ENCODE assay signal across 14 cellular contexts in genomic region chr5:77637170-77638074, GRCh38. TPM values are rescaled to one million over a fixed set of nuclear protein-coding genes. Genes with fewer than 3 reads are reported as not detected.
DNase-seq lines count a peak whose midpoint lies in the region; ATAC-seq, FAIRE-seq and TF ChIP-seq lines count a peak whose summit lies in the region.
"Had no signal": no experiment of that assay in that cellular context is flagged by ENCODE, and none has a peak within 500 bp of the region (broad histone marks: within the 10 kb centered on the region; RNA-seq: fewer than 3 reads in every experiment).

No MANE protein-coding gene starts in this region.

- H3K4me1 Mint-ChIP-seq in CD4-positive, alpha-beta memory T cell = peaks cover 10 to 25% (median 15%) of the 10 kb centered on the region in 4 donors
- H3K4me1 Mint-ChIP-seq in activated B cell treated with CpG ODN at 0.5 μM for 24 hours (peaks cover 5% of the 10 kb centered on the region), memory B cell (peaks cover 8% of the 10 kb centered on the region)

- H3K4me1 ChIP-seq in A549 = 0 out of 3 replicates have a peak, but pooled peaks cover 2% of the 10 kb centered on the region
- peaks cover 7% of the 10 kb centered on the region for H3K4me1 ChIP-seq in CD4-positive, alpha-beta memory T cell (ENCODE audit: insufficient read depth, low read length)
- H3K4me1 ChIP-seq in GM23248 (ENCODE audit: insufficient read depth) = no peaks in the 10 kb centered on the region

- H3K4me3 Mint-ChIP-seq in CD4-positive, alpha-beta memory T cell = peak overlapping the region; percentile 13 to 76 (median 52)
- H3K4me3 Mint-ChIP-seq in activated B cell treated with CpG ODN at 0.5 μM for 24 hours (no peak overlapping the region), memory B cell (peak overlapping the region; percentile 21)

- DNase-seq in A549 (ENCODE audit: low read depth in 1 of 2, low spot score in 1 of 2) = no peak
- DNase-seq in CD4-positive, alpha-beta memory T cell = peak in 1 of 5 donors; percentile 16
- DNase-seq in activated B cell treated with CpG ODN at 0.5 μM for 24 hours = no peak
- no peak for DNase-seq in memory B cell (ENCODE audit: low spot score in 2 of 2)
- DNase-seq in DMS 273 (lab: John Stamatoyannopoulos, UW; ENCODE audit: unreplicated experiment) = no peak
- DNase-seq in NOMO-1 treated with dmso at 0.1 percent for 144 hours (lab: John Stamatoyannopoulos, UW; ENCODE audit: unreplicated experiment) = no peak
- DNase-seq in GM23248 = no peak
- DNase-seq: Kasumi-1; NCI-H2171; stimulated activated CD4-positive, alpha-beta T cell treated with anti-CD3 and anti-CD28 coated beads, Interleukin-4, amount 100 ng/mL, for 24 hours had no signal

- WGBS in A549 (ENCODE audit: missing lambda C conversion rate) = 45% methylated on average over 40 of the region's 44 CpGs
- 22 to 23% methylated on average over 38 to 43 of the region's 44 CpGs for WGBS in GM23248 (ENCODE audit: low coverage in 1 of 2, low lambda C conversion rate in 2 of 2, missing lambda C conversion rate in 2 of 2), 2 experiments

- no peaks in the 10 kb centered on the region for H3K9me2 ChIP-seq in GM23248 (ENCODE audit: insufficient read depth)

- no peaks in the 10 kb centered on the region for H3F3A ChIP-seq in GM23248 (ENCODE audit: insufficient read depth)

- H2AFZ ChIP-seq in GM23248 = no peak overlapping the region

- H3K79me2 ChIP-seq in GM23248 (ENCODE audit: insufficient read depth) = no peaks in the 10 kb centered on the region

- peaks cover 0 to 58% (median 42%) of the 10 kb centered on the region in 8 donors for H3K9me3 Mint-ChIP-seq in CD4-positive, alpha-beta memory T cell
- H3K9me3 Mint-ChIP-seq in activated B cell treated with CpG ODN at 0.5 μM for 24 hours = peaks cover 13% of the 10 kb centered on the region
- H3K9me3 Mint-ChIP-seq in memory B cell = peaks cover 6% of the 10 kb centered on the region

- H3K27me3 Mint-ChIP-seq in CD4-positive, alpha-beta memory T cell = peaks cover 56 to 57% of the 10 kb centered on the region in 2 donors
- H3K27me3 Mint-ChIP-seq in activated B cell treated with CpG ODN at 0.5 μM for 24 hours = peaks cover 64% of the 10 kb centered on the region
- peaks cover 30% of the 10 kb centered on the region for H3K27me3 Mint-ChIP-seq in memory B cell

- TF ChIP-seq POLR2A in A549 (IDR thresholded peaks at IDR 0.05; ENCODE audit: low read length) = no peak

- POLR2A ChIA-PET in A549 (lab: Yijun Ruan, JAX) = interaction anchor here (0.6 to 1.4 kb wide), 2 partner anchors 7 to 831 kb away, joined by 5 to 16 read pairs; no protein-coding TSS in a partner anchor
- POLR2A ChIA-PET in CD4-positive, alpha-beta memory T cell (lab: Charles Lee; ENCODE audit: partially characterized antibody) = interaction anchor here (1.4 kb wide), 1 partner anchor 9 kb away, joined by 5 read pairs; no protein-coding TSS in a partner anchor
- POLR2A ChIA-PET in activated B cell treated with CpG ODN at 0.5 μM for 24 hours (lab: Charles Lee) = interaction anchor here (0.7 kb wide), 1 partner anchor 360 kb away, joined by 7 read pairs; no protein-coding TSS in a partner anchor

- H3K36me3 Mint-ChIP-seq in CD4-positive, alpha-beta memory T cell = peaks cover 3 to 4% of the 10 kb centered on the region in 2 donors
- H3K36me3 Mint-ChIP-seq in activated B cell treated with CpG ODN at 0.5 μM for 24 hours (ENCODE audit: low read depth) (peaks cover 3% of the 10 kb centered on the region), memory B cell (peaks cover 8% of the 10 kb centered on the region)

- H3K9ac ChIP-seq in GM23248 = no peak overlapping the region

- intact Hi-C loops in CD4-positive, alpha-beta memory T cell (cut with micrococcal nuclease) = no loop called here
- intact Hi-C loops in activated B cell treated with CpG ODN at 0.5 μM for 24 hours (cut with micrococcal nuclease) = loop anchor here (1.0 kb wide), 1 partner anchor 7 kb away; no protein-coding TSS in a partner anchor

- peaks cover 98% of the 10 kb centered on the region for H3K27me3 ChIP-seq in CD4-positive, alpha-beta memory T cell (ENCODE audit: insufficient read depth, low read length)
- peaks cover 100% of the 10 kb centered on the region for H3K27me3 ChIP-seq in GM23248 (replicated peaks; ENCODE audit: insufficient read depth)

- FAIRE-seq in A549 (lab: Jason Lieb, UNC) = no peak
- FAIRE-seq: TTC549 had no signal

- in situ Hi-C loops in GM23248 (cut with MboI) = no loop called here

- no peak for TF ChIP-seq RAD21 in A549 (conservative IDR thresholded peaks at IDR 0.05 in 1 of 2, IDR thresholded peaks at IDR 0.05 in 1 of 2)

- peak overlapping the region; percentile 28; the same call in 1 of the 3 replicates for H3K4me3 ChIP-seq in A549
- no peak overlapping the region for H3K4me3 ChIP-seq in CD4-positive, alpha-beta memory T cell (ENCODE audit: low read length in 2 of 2)
- no peak overlapping the region for H3K4me3 ChIP-seq in GM23248

- H3K27ac Mint-ChIP-seq in CD4-positive, alpha-beta memory T cell = peak overlapping the region in 5 of 7 donors; percentile 15 to 92 (median 86)
- H3K27ac Mint-ChIP-seq in activated B cell treated with CpG ODN at 0.5 μM for 24 hours = peak overlapping the region; percentile 61
- H3K27ac Mint-ChIP-seq in memory B cell = peak overlapping the region; percentile 83

- TF ChIP-seq EP300 in A549 (IDR thresholded peaks at IDR 0.05) = no peak

- TF ChIP-seq CTCF in A549 (IDR thresholded peaks at IDR 0.05) (no peak), activated B cell treated with CpG ODN at 0.5 μM for 24 hours (IDR thresholded peaks at IDR 0.05) (no peak)

- no peak for ATAC-seq in A549
- no peak for ATAC-seq in activated B cell treated with CpG ODN at 0.5 μM for 24 hours (ENCODE audit: low read depth)
- no peak for ATAC-seq in memory B cell (ENCODE audit: low read depth)
- no peak for ATAC-seq in GM19397 (IDR thresholded peaks at IDR 0.05; ENCODE audit: unreplicated experiment)
- ATAC-seq: Panc1 had no signal

- H3K9me3 ChIP-seq in A549 = no peaks in the 10 kb centered on the region
- H3K9me3 ChIP-seq in CD4-positive, alpha-beta memory T cell (ENCODE audit: control insufficient read depth in 1 of 2, low read length in 2 of 2) = no peaks in the 10 kb centered on the region
- no peaks in the 10 kb centered on the region for H3K9me3 ChIP-seq in GM23248 (ENCODE audit: low read depth)

- no peaks in the 10 kb centered on the region for H4K20me1 ChIP-seq in GM23248 (ENCODE audit: insufficient read depth)

- no peaks in the 10 kb centered on the region for H3K36me3 ChIP-seq in CD4-positive, alpha-beta memory T cell (ENCODE audit: insufficient read depth, low read length)
- no peaks in the 10 kb centered on the region for H3K36me3 ChIP-seq in GM23248 (ENCODE audit: low read depth)

- CTCF ChIA-PET in A549 (lab: Yijun Ruan, JAX) (interaction anchor here (0.8 to 2.5 kb wide), 4 partner anchors 9 to 631 kb away, joined by 3 to 13 read pairs (median 3); no protein-coding TSS in a partner anchor), activated B cell treated with CpG ODN at 0.5 μM for 24 hours (lab: Charles Lee) (no interaction called here)
- CTCF ChIA-PET in CD4-positive, alpha-beta memory T cell (lab: Charles Lee; ENCODE audit: partially characterized antibody) = interaction anchor here (0.6 kb wide), 1 partner anchor 452 kb away, joined by 4 read pairs; no protein-coding TSS in a partner anchor

- H3K4me2 ChIP-seq in A549 (peak overlapping the region; percentile 69), GM23248 (ENCODE audit: unreplicated experiment) (no peak overlapping the region)

- no peak overlapping the region for H3K27ac ChIP-seq in A549
- H3K27ac ChIP-seq in CD4-positive, alpha-beta memory T cell (ENCODE audit: low read depth, low read length) = no peak overlapping the region
- no peak overlapping the region for H3K27ac ChIP-seq in GM23248

TF ChIP-seq in A549, 52 proteins besides CTCF, POLR2A, EP300 and RAD21 (continues in another document):
- no peak for TF ChIP-seq FOSB (CRISPR knock-in tag; IDR thresholded peaks at IDR 0.05)
- TF ChIP-seq NPAS2 (CRISPR knock-in tag; IDR thresholded peaks at IDR 0.05; ENCODE audit: borderline replicate concordance) = no peak
- no peak for TF ChIP-seq USF2 (IDR thresholded peaks at IDR 0.05)
- no peak for TF ChIP-seq JUN (IDR thresholded peaks at IDR 0.05)
- no peak for TF ChIP-seq MYC (IDR thresholded peaks at IDR 0.05; ENCODE audit: borderline replicate concordance, low read length)
- no peak for TF ChIP-seq HES2 (IDR thresholded peaks at IDR 0.05)
- TF ChIP-seq CBX2 (IDR thresholded peaks at IDR 0.05; ENCODE audit: borderline replicate concordance, low read depth) = no peak
- TF ChIP-seq, protein P1, sequence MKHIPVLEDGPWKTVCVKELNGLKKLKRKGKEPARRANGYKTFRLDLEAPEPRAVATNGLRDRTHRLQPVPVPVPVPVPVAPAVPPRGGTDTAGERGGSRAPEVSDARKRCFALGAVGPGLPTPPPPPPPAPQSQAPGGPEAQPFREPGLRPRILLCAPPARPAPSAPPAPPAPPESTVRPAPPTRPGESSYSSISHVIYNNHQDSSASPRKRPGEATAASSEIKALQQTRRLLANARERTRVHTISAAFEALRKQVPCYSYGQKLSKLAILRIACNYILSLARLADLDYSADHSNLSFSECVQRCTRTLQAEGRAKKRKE (CRISPR knock-in tag; IDR thresholded peaks at IDR 0.05; ENCODE audit: low read depth) = no peak

RNA-seq across cellular contexts. Expression of gene OTP, which starts 1.1 kb away (rescaled TPM):
- polyA plus RNA-seq in A549 (2011; rRNA removed) = 0.01 TPM in 1 of 2 replicates, not detected in the other
- 0.04 TPM in 2 replicates for polyA plus RNA-seq in A549 (2012; cell fraction: cytosol; rRNA removed)
- polyA plus RNA-seq in A549 (2012; cell fraction: nucleus; rRNA removed) = 0.02 TPM in 2 replicates
- polyA plus RNA-seq in A549 (2017; fragmentation: RNase III; extraction: RNeasy Plus Mini Kit Qiagen cat#74134 plus additional on column Dnase treatment) = 0.03 to 0.04 TPM (median 0.04 TPM) in 3 replicates
- polyA minus RNA-seq in A549 (2011; rRNA and poly(A)+ RNA removed) = not detected in 2 replicates
- total RNA-seq in CD4-positive, alpha-beta memory T cell = not detected
- not detected for polyA plus RNA-seq in CD4-positive, alpha-beta memory T cell
- total RNA-seq in activated B cell treated with CpG ODN at 0.5 μM for 24 hours = not detected in 2 replicates
- not detected in 2 replicates for total RNA-seq in GM23248 (2014; rRNA removed; shearing (Covaris generic))
- not detected in 2 replicates for polyA plus RNA-seq in GM23248 (2016; fragmentation: Nextera tagmentation; extraction: Ambion mirVana)
- total RNA-seq: mesenteric fat pad had no signal
